In the genomic region with DNA sequence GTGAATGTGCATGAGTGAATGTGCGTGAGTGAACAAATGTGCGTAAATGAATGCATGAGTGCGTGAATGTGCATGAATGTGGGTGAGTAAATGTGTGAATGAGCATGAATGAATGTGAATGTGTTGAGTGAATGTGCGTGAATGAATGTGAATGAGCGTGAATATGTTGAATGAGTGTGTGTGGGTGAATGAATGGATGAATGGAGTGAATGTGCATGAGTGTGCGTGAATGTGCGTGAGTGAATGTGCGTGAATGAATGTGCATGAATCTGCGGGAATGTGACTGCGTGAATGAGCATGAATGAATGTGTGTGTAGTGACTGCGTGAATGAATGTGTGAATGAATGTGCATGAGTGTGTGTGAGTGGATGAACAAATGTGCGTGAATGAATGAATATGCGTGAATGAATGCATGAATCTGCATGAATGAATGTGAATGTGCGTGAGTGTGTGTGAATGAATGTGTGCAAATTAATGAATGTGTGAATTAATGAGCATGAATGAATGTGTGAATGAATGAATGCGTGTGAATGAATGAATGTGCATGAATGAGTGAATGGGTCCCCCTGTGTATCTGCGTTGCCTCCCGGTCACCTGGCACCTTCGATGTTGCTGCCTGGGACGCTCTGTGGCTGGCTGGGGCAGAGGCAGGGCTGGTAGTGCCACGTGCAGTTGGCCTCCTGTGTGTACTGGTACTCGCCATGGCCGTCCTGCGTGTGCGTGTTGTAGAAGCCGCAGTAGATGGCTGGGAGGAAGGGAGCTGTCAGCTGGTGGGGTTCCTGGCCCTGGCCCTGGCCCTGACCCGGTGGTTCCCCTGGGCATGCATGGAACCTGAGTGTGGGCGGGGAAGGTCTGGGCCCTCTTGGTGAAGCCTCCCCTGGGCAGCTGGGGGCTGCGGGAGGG, we compare ENCODE assay signal across 26 cellular contexts. TPM values are rescaled to one million over a fixed set of nuclear protein-coding genes. Genes with fewer than 3 reads are reported as not detected.
"Had no signal": no experiment of that assay in that cellular context is flagged by ENCODE, and none has a peak within 500 bp of the region (broad histone marks: within the 10 kb centered on the region; RNA-seq: fewer than 3 reads in every experiment).

No MANE protein-coding gene starts in this region.

- H3K27ac Mint-ChIP-seq: activated T-cell treated with anti-CD3 and anti-CD28 coated beads, Interleukin-2, amount 50 U/mL, for 24 hours; dendritic cell treated with granulocyte-macrophage colony-stimulating factor and Interleukin-4, amounts not matched to agents 40 ng/mL and 50 ng/mL, for 4 days; endodermal cell; nephron had no signal

- H3K4me1 ChIP-seq: esophagus muscularis mucosa, foreskin keratinocyte, right lobe of liver, testis, transverse colon had no signal

- H3K4me1 Mint-ChIP-seq: endodermal cell, nephron had no signal

- FAIRE-seq: keratinocyte had no signal

- H3K27ac ChIP-seq: esophagus muscularis mucosa, foreskin keratinocyte, right lobe of liver, testis, transverse colon had no signal

- H3K4me3 Mint-ChIP-seq: activated T-cell treated with anti-CD3 and anti-CD28 coated beads, Interleukin-2, amount 50 U/mL, for 24 hours; dendritic cell treated with granulocyte-macrophage colony-stimulating factor and Interleukin-4, amounts not matched to agents 40 ng/mL and 50 ng/mL, for 4 days; endodermal cell; nephron had no signal

- H3K9me3 ChIP-seq: esophagus muscularis mucosa, right lobe of liver, testis, transverse colon had no signal

- H3K4me3 ChIP-seq: esophagus muscularis mucosa, right lobe of liver, testis, transverse colon had no signal

- H3K27me3 Mint-ChIP-seq: activated T-cell treated with anti-CD3 and anti-CD28 coated beads, Interleukin-2, amount 50 U/mL, for 24 hours; dendritic cell treated with granulocyte-macrophage colony-stimulating factor and Interleukin-4, amounts not matched to agents 40 ng/mL and 50 ng/mL, for 4 days had no signal

- DNase-seq: activated CD4-positive, alpha-beta T cell treated with anti-CD3 and anti-CD28 coated beads for 48 hours; activated CD4-positive, alpha-beta T cell treated with anti-CD3 and anti-CD28 coated beads, Interleukin-2, amount 50 U/mL, for 48 hours; activated CD8-positive, alpha-beta memory T cell treated with anti-CD3 and anti-CD28 coated beads, Interleukin-2, amount 50 U/mL, for 48 hours; activated gamma-delta T cell; activated naive CD4-positive, alpha-beta T cell treated with anti-CD3 and anti-CD28 coated beads, Interleukin-2, amount 50 U/mL, for 16 hours; activated T-cell treated with anti-CD3 and anti-CD28 coated beads, Interleukin-2, amount 50 U/mL, for 24 hours; amniotic stem cell; central memory CD4-positive, alpha-beta T cell; endodermal cell; foreskin keratinocyte; left ventricle myocardium superior; occipital lobe; right lobe of liver; stimulated activated CD4-positive, alpha-beta T cell treated with anti-CD3 and anti-CD28 coated beads, Interleukin-2, amount 100 ng/mL, for 48 hours; stimulated activated naive CD8-positive, alpha-beta T cell treated with anti-CD3 and anti-CD28 coated beads, Interleukin-15, Interleukin-2, amounts not matched to agents 100 U/mL and 50 U/mL, for 24 hours; testis; transverse colon had no signal

- H3K27me3 ChIP-seq: esophagus muscularis mucosa, foreskin keratinocyte, right lobe of liver, testis, transverse colon had no signal

- H3K9me3 Mint-ChIP-seq: dendritic cell treated with granulocyte-macrophage colony-stimulating factor and Interleukin-4, amounts not matched to agents 40 ng/mL and 50 ng/mL, for 4 days; endodermal cell; nephron had no signal

- H3K36me3 ChIP-seq: right lobe of liver, transverse colon had no signal

RNA-seq across cellular contexts. Expression of a gene that starts 13.4 kb away (rescaled TPM):
- total RNA-seq: esophagus muscularis mucosa; foreskin keratinocyte; left cardiac atrium; left ventricle myocardium superior; lung microvascular endothelial cell; occipital lobe; skeletal muscle tissue; T-helper 1 cell treated with Interleukin-12 subunit alpha and Interleukin-12 subunit beta and Interleukin-4 antibody, amounts not matched to agents 30 ng/mL and 1 ng/mL, for 36 hours; transverse colon; urinary bladder had no signal
- polyA plus RNA-seq: foreskin keratinocyte, keratinocyte, urinary bladder had no signal

RNA-seq across cellular contexts. Expression of a gene that starts 51.5 kb away (rescaled TPM):
- total RNA-seq: endodermal cell; foreskin keratinocyte; left ventricle myocardium superior; lung microvascular endothelial cell; occipital lobe; skeletal muscle tissue; T-helper 1 cell treated with Interleukin-12 subunit alpha and Interleukin-12 subunit beta and Interleukin-4 antibody, amounts not matched to agents 30 ng/mL and 1 ng/mL, for 36 hours; urinary bladder had no signal
- polyA plus RNA-seq: foreskin keratinocyte, keratinocyte had no signal
